In genomic region chr21:20419780-20420179, GRCh38 we compare ENCODE assay signal across 32 cellular contexts.
"Had no signal": no experiment of that assay in that cellular context is flagged by ENCODE, and none has a peak within 500 bp of the region (broad histone marks: within the 10 kb centered on the region; RNA-seq: fewer than 3 reads in every experiment).

No MANE protein-coding gene starts in this region.

- H3K9me3 ChIP-seq: gastrocnemius medialis had no signal

- H3K36me3 Mint-ChIP-seq: activated naive CD4-positive, alpha-beta T cell treated with anti-CD3 and anti-CD28 coated beads, Interleukin-2, amount 10 ng/mL, durations not matched to agents 7 days and 5 days; activated naive CD8-positive, alpha-beta T cell treated with anti-CD3 and anti-CD28 coated beads, Interleukin-2, amount 10 ng/mL, durations not matched to agents 7 days and 5 days had no signal

- FAIRE-seq: astrocyte, colon, endothelial cell of umbilical vein had no signal

- H3K36me3 ChIP-seq: brain microvascular endothelial cell, gastrocnemius medialis, heart left ventricle had no signal

- H3K27me3 Mint-ChIP-seq: activated CD4-positive, alpha-beta memory T cell treated with anti-CD3 and anti-CD28 coated beads, Interleukin-2, amount 10 ng/mL, durations not matched to agents 7 days and 5 days; activated CD4-positive, alpha-beta T cell treated with anti-CD3 and anti-CD28 coated beads, Interleukin-2, amount 10 ng/mL, durations not matched to agents 7 days and 5 days; activated naive CD4-positive, alpha-beta T cell treated with anti-CD3 and anti-CD28 coated beads, Interleukin-2, amount 10 ng/mL, durations not matched to agents 7 days and 5 days; activated naive CD8-positive, alpha-beta T cell treated with anti-CD3 and anti-CD28 coated beads, Interleukin-2, amount 10 ng/mL, durations not matched to agents 7 days and 5 days; activated T-cell treated with anti-CD3 and anti-CD28 coated beads, Interleukin-2, amount 50 U/mL, for 24 hours; effector memory CD8-positive, alpha-beta T cell had no signal

- DNase-seq: activated CD4-positive, alpha-beta memory T cell treated with anti-CD3 and anti-CD28 coated beads, Interleukin-2, amount 10 ng/mL, durations not matched to agents 7 days and 5 days; activated CD4-positive, alpha-beta T cell treated with anti-CD3 and anti-CD28 coated beads for 1 hour; activated CD4-positive, alpha-beta T cell treated with anti-CD3 and anti-CD28 coated beads for 4 hours; activated CD4-positive, alpha-beta T cell treated with anti-CD3 and anti-CD28 coated beads, Interleukin-2, amount 10 ng/mL, durations not matched to agents 7 days and 5 days; activated CD4-positive, alpha-beta T cell treated with anti-CD3 and anti-CD28 coated beads, Interleukin-2, amount 50 U/mL, for 4 hours; activated CD8-positive, alpha-beta memory T cell treated with anti-CD3 and anti-CD28 coated beads, Interleukin-2, amount 50 U/mL, for 48 hours; activated gamma-delta T cell; activated naive CD4-positive, alpha-beta T cell; activated naive CD4-positive, alpha-beta T cell treated with anti-CD3 and anti-CD28 coated beads, Interleukin-2, amount 10 ng/mL, durations not matched to agents 7 days and 5 days; activated naive CD8-positive, alpha-beta T cell treated with anti-CD3 and anti-CD28 coated beads, Interleukin-2, amount 10 ng/mL, durations not matched to agents 7 days and 5 days; activated T-cell treated with anti-CD3 and anti-CD28 coated beads for 4 hours; activated T-cell treated with anti-CD3 and anti-CD28 coated beads, Interleukin-2, amount 50 U/mL, for 24 hours; activated T-cell treated with anti-CD3 and anti-CD28 coated beads, Interleukin-2, amount 50 U/mL, for 72 hours; amniotic stem cell; anterior cingulate cortex; brain microvascular endothelial cell; caudate nucleus; cortex of kidney; dermis blood vessel endothelial cell; effector CD4-positive, alpha-beta T cell; effector memory CD8-positive, alpha-beta T cell; foreskin fibroblast; gastrocnemius medialis; glutamatergic neuron; heart left ventricle; T-helper 2 cell had no signal

- H3K27ac Mint-ChIP-seq: activated CD4-positive, alpha-beta memory T cell treated with anti-CD3 and anti-CD28 coated beads, Interleukin-2, amount 10 ng/mL, durations not matched to agents 7 days and 5 days; activated CD4-positive, alpha-beta T cell treated with anti-CD3 and anti-CD28 coated beads, Interleukin-2, amount 10 ng/mL, durations not matched to agents 7 days and 5 days; activated naive CD4-positive, alpha-beta T cell treated with anti-CD3 and anti-CD28 coated beads, Interleukin-2, amount 10 ng/mL, durations not matched to agents 7 days and 5 days; activated naive CD4-positive, alpha-beta T cell treated with anti-CD3 and anti-CD28 coated beads, Interleukin-2, amount 50 U/mL, for 72 hours; activated naive CD8-positive, alpha-beta T cell treated with anti-CD3 and anti-CD28 coated beads, Interleukin-2, amount 10 ng/mL, durations not matched to agents 7 days and 5 days; activated T-cell treated with anti-CD3 and anti-CD28 coated beads, Interleukin-2, amount 50 U/mL, for 24 hours; activated T-cell treated with anti-CD3 and anti-CD28 coated beads, Interleukin-2, amount 50 U/mL, for 72 hours; effector memory CD8-positive, alpha-beta T cell; WTC11 had no signal

- H3K27ac ChIP-seq: brain microvascular endothelial cell, gastrocnemius medialis, heart left ventricle, VCaP had no signal

- H3K4me1 Mint-ChIP-seq: activated CD4-positive, alpha-beta memory T cell treated with anti-CD3 and anti-CD28 coated beads, Interleukin-2, amount 10 ng/mL, durations not matched to agents 7 days and 5 days; activated CD4-positive, alpha-beta T cell treated with anti-CD3 and anti-CD28 coated beads, Interleukin-2, amount 10 ng/mL, durations not matched to agents 7 days and 5 days; activated naive CD4-positive, alpha-beta T cell treated with anti-CD3 and anti-CD28 coated beads, Interleukin-2, amount 10 ng/mL, durations not matched to agents 7 days and 5 days; activated naive CD8-positive, alpha-beta T cell treated with anti-CD3 and anti-CD28 coated beads, Interleukin-2, amount 10 ng/mL, durations not matched to agents 7 days and 5 days; WTC11 had no signal

- H3K27me3 ChIP-seq: brain microvascular endothelial cell, gastrocnemius medialis, heart left ventricle had no signal

- H3K4me3 Mint-ChIP-seq: activated CD4-positive, alpha-beta memory T cell treated with anti-CD3 and anti-CD28 coated beads, Interleukin-2, amount 10 ng/mL, durations not matched to agents 7 days and 5 days; activated CD4-positive, alpha-beta T cell treated with anti-CD3 and anti-CD28 coated beads, Interleukin-2, amount 10 ng/mL, durations not matched to agents 7 days and 5 days; activated naive CD4-positive, alpha-beta T cell treated with anti-CD3 and anti-CD28 coated beads, Interleukin-2, amount 10 ng/mL, durations not matched to agents 7 days and 5 days; activated naive CD8-positive, alpha-beta T cell treated with anti-CD3 and anti-CD28 coated beads, Interleukin-2, amount 10 ng/mL, durations not matched to agents 7 days and 5 days; activated T-cell treated with anti-CD3 and anti-CD28 coated beads, Interleukin-2, amount 50 U/mL, for 24 hours; activated T-cell treated with anti-CD3 and anti-CD28 coated beads, Interleukin-2, amount 50 U/mL, for 72 hours; effector memory CD8-positive, alpha-beta T cell; WTC11 had no signal

- H3K4me1 ChIP-seq: gastrocnemius medialis, heart left ventricle had no signal

- H3K4me3 ChIP-seq: gastrocnemius medialis, heart left ventricle had no signal
